ENCODE assay signal across 8 cellular contexts in genomic region chr20:29497261-29497671, GRCh38.
DNase-seq lines count a peak whose midpoint lies in the region; ATAC-seq lines count a peak whose summit lies in the region.

No MANE protein-coding gene starts in this region.

- ATAC-seq in GM18867 (IDR thresholded peaks at IDR 0.05; ENCODE audit: unreplicated experiment) (no peak), GM18873 (IDR thresholded peaks at IDR 0.05; ENCODE audit: low FRiP score, unreplicated experiment) (no peak)

- peak overlapping the region; percentile 63; the same call in 1 of the 2 replicates for H3K4me3 ChIP-seq in GM08714 (ENCODE audit: low read length)

- DNase-seq in NCI-H146 (lab: John Stamatoyannopoulos, UW) = peak; percentile 97
- peak; percentile 68 for DNase-seq in activated CD8-positive, alpha-beta memory T cell treated with anti-CD3 and anti-CD28 coated beads, Interleukin-2, amount 50 U/mL, for 48 hours
- DNase-seq in non-pigmented ciliary epithelial cell (ENCODE audit: low read depth) = peak; percentile 0
- no peak for DNase-seq in kidney glomerular epithelial cell (lab: John Stamatoyannopoulos, UW)
- DNase-seq in NOMO-1 treated with dmso at 0.1 percent for 144 hours (lab: John Stamatoyannopoulos, UW; ENCODE audit: unreplicated experiment) = no peak

Comparison
In these comparisons a context has a peak if more than half of its experiments do, and no peak if none do; other contexts are left out.
1. DNase-seq: peak in NCI-H146 (single experiment), activated CD8-positive, alpha-beta memory T cell treated with anti-CD3 and anti-CD28 coated beads, Interleukin-2, amount 50 U/mL, for 48 hours (single experiment) and non-pigmented ciliary epithelial cell (single experiment); none in kidney glomerular epithelial cell (single experiment) and NOMO-1 treated with dmso at 0.1 percent for 144 hours (single experiment).